In genomic region chr3:125245521-125245920, GRCh38 we compare ENCODE assay signal across 13 cellular contexts. TPM values are rescaled to one million over a fixed set of nuclear protein-coding genes. Genes with fewer than 3 reads are reported as not detected.
DNase-seq lines count a peak whose midpoint lies in the region; ATAC-seq lines count a peak whose summit lies in the region.
"Had no signal": no experiment of that assay in that cellular context is flagged by ENCODE, and none has a peak within 500 bp of the region (broad histone marks: within the 10 kb centered on the region; RNA-seq: fewer than 3 reads in every experiment).

No MANE protein-coding gene starts in this region.

- peak overlapping the region in 2 of 3 donors; percentile 27 to 46 for H3K27ac Mint-ChIP-seq in IgD-negative memory B cell
- H3K27ac Mint-ChIP-seq in central memory CD8-positive, alpha-beta T cell (ENCODE audit: low read depth) = peak overlapping the region; percentile 16
- H3K27ac Mint-ChIP-seq in effector memory CD8-positive, alpha-beta T cell = no peak overlapping the region

- DNase-seq in ELR (ENCODE audit: low read depth) = peak; percentile 49
- DNase-seq in central memory CD8-positive, alpha-beta T cell (ENCODE audit: low spot score in 2 of 2) = no peak
- DNase-seq in renal cortical epithelial cell (ENCODE audit: low read depth) = peak; percentile 15
- no peak for DNase-seq in effector memory CD8-positive, alpha-beta T cell
- no peak for DNase-seq in COLO829 (ENCODE audit: low spot score)
- DNase-seq in NCI-H2171 (lab: John Stamatoyannopoulos, UW) = no peak
- DNase-seq: MM.1S, NCI-H1105 treated with DMSO at 0.1 percent for 48 hours, NCI-H187 treated with DMSO at 0.1 percent for 48 hours, NCI-H510A treated with DMSO at 0.1 percent for 48 hours had no signal

- no peak overlapping the region for H3K4me3 Mint-ChIP-seq in IgD-negative memory B cell
- no peak overlapping the region for H3K4me3 Mint-ChIP-seq in central memory CD8-positive, alpha-beta T cell
- no peak overlapping the region for H3K4me3 Mint-ChIP-seq in effector memory CD8-positive, alpha-beta T cell

- peaks cover 0 to 5% (median 0%) of the 10 kb centered on the region in 3 donors for H3K4me1 Mint-ChIP-seq in IgD-negative memory B cell
- H3K4me1 Mint-ChIP-seq in central memory CD8-positive, alpha-beta T cell = peaks cover 39% of the 10 kb centered on the region
- H3K4me1 Mint-ChIP-seq in effector memory CD8-positive, alpha-beta T cell (ENCODE audit: low read depth in 2 of 2) = peaks cover 3 to 20% of the 10 kb centered on the region in 2 donors

- no peak for ATAC-seq in central memory CD8-positive, alpha-beta T cell (replicated peaks; ENCODE audit: extremely low read depth, poor library complexity, severe bottlenecking)
- no peak for ATAC-seq in effector memory CD8-positive, alpha-beta T cell (replicated peaks)
- ATAC-seq in HG03342 (IDR thresholded peaks at IDR 0.05; ENCODE audit: unreplicated experiment) = no peak
- ATAC-seq: HCT116 had no signal

- peaks cover 0 to 5% (median 0%) of the 10 kb centered on the region in 3 donors for H3K9me3 Mint-ChIP-seq in IgD-negative memory B cell
- H3K9me3 Mint-ChIP-seq in central memory CD8-positive, alpha-beta T cell = no peaks in the 10 kb centered on the region
- no peaks in the 10 kb centered on the region for H3K9me3 Mint-ChIP-seq in effector memory CD8-positive, alpha-beta T cell

- H3K36me3 Mint-ChIP-seq in IgD-negative memory B cell = no peaks in the 10 kb centered on the region
- peaks cover 20% of the 10 kb centered on the region for H3K36me3 Mint-ChIP-seq in central memory CD8-positive, alpha-beta T cell (ENCODE audit: insufficient read depth)
- H3K36me3 Mint-ChIP-seq in effector memory CD8-positive, alpha-beta T cell (ENCODE audit: insufficient read depth) = peaks cover 11% of the 10 kb centered on the region

- no peaks in the 10 kb centered on the region for H3K27me3 Mint-ChIP-seq in IgD-negative memory B cell
- H3K27me3 Mint-ChIP-seq in central memory CD8-positive, alpha-beta T cell = no peaks in the 10 kb centered on the region
- no peaks in the 10 kb centered on the region for H3K27me3 Mint-ChIP-seq in effector memory CD8-positive, alpha-beta T cell

RNA-seq across cellular contexts. Expression of gene SLC12A8, which starts 33.0 kb away (rescaled TPM):
- polyA plus RNA-seq in IgD-negative memory B cell = not detected
- 18.7 and 28.3 TPM in 2 replicates for total RNA-seq in renal cortical epithelial cell

Comparison
In these comparisons a context has a peak if more than half of its experiments do, and no peak if none do; other contexts are left out.
1. DNase-seq: peak in ELR (single experiment) and renal cortical epithelial cell (single experiment); none in central memory CD8-positive, alpha-beta T cell (0 of 2), effector memory CD8-positive, alpha-beta T cell (0 of 3), COLO829 (single experiment) and NCI-H2171 (single experiment).
2. H3K27ac Mint-ChIP-seq: peak in IgD-negative memory B cell (2 of 3) and central memory CD8-positive, alpha-beta T cell (single experiment); none in effector memory CD8-positive, alpha-beta T cell (0 of 2).